In genomic region chrX:102498732-102499131, GRCh38 we compare ENCODE assay signal across 9 cellular contexts. TPM values are rescaled to one million over a fixed set of nuclear protein-coding genes. Genes with fewer than 3 reads are reported as not detected.
"Had no signal": no experiment of that assay in that cellular context is flagged by ENCODE, and none has a peak within 500 bp of the region (broad histone marks: within the 10 kb centered on the region; RNA-seq: fewer than 3 reads in every experiment).

No MANE protein-coding gene starts in this region.

- DNase-seq: IMR-90, KBM-7, KG1 had no signal

- ATAC-seq: HepG2 had no signal

- H3K9ac ChIP-seq: KMS-11 had no signal

- H3K4me2 ChIP-seq: KMS-11 had no signal

- FAIRE-seq: HepG2, HTR-8/SVneo had no signal

- H3K4me3 Mint-ChIP-seq: IgD-negative memory B cell had no signal

- H3K4me1 Mint-ChIP-seq: IgD-negative memory B cell had no signal

- H3K36me3 Mint-ChIP-seq: IgD-negative memory B cell had no signal

- H3K27ac ChIP-seq: HL-60, KMS-11 had no signal

- H3K27ac Mint-ChIP-seq: IgD-negative memory B cell had no signal

RNA-seq across cellular contexts. Expression of gene TMSB15A, which starts 17.8 kb away (rescaled TPM):
- total RNA-seq: HepG2, HT-29 had no signal
- polyA plus RNA-seq: HepG2, IgD-negative memory B cell had no signal

RNA-seq across cellular contexts. Expression of gene TCP11X2, which starts 27.1 kb away (rescaled TPM):
- total RNA-seq: HepG2, HT-29, IMR-90 had no signal
- polyA plus RNA-seq: HepG2, IgD-negative memory B cell, IMR-90 had no signal

RNA-seq across cellular contexts. Expression of gene NXF2B, which starts 58.9 kb away (rescaled TPM):
- total RNA-seq: HepG2, HT-29, IMR-90 had no signal
- polyA plus RNA-seq: HepG2, IgD-negative memory B cell, IMR-90 had no signal
